ENCODE assay signal across 8 cellular contexts in genomic region chr3:81352867-81353266, GRCh38.
DNase-seq lines count a peak whose midpoint lies in the region; ATAC-seq and TF ChIP-seq lines count a peak whose summit lies in the region.

No MANE protein-coding gene starts in this region.

- intact Hi-C loops in right lobe of liver (cut with DNase I) = no loop called here

- no peaks in the 10 kb centered on the region for H3K9me3 ChIP-seq in WERI-Rb-1 (ENCODE audit: severe bottlenecking)
- H3K9me3 ChIP-seq in right lobe of liver = no peaks in the 10 kb centered on the region
- no peaks in the 10 kb centered on the region for H3K9me3 ChIP-seq in MG63

- no peak overlapping the region for H3K4me3 ChIP-seq in WERI-Rb-1 (ENCODE audit: low read depth, low read length)
- H3K4me3 ChIP-seq in right lobe of liver = no peak overlapping the region
- no peak overlapping the region for H3K4me3 ChIP-seq in MG63

- TF ChIP-seq CTCF in GM12872 (IDR thresholded peaks at IDR 0.05; ENCODE audit: insufficient read depth, low read depth, low read length) (0 out of 3 replicates have a peak, but pooled peaks have one; percentile 18), WERI-Rb-1 (IDR thresholded peaks at IDR 0.05; ENCODE audit: low read depth, low read length) (peak; percentile 55), right lobe of liver (IDR thresholded peaks at IDR 0.05) (peak in 3 of 4 donors; percentile 16 to 49 (median 27)), omental fat pad (IDR thresholded peaks at IDR 0.05) (no peak)

- TF ChIP-seq POLR2A in right lobe of liver (IDR thresholded peaks at IDR 0.05) = no peak

- no peaks in the 10 kb centered on the region for H3K27me3 ChIP-seq in WERI-Rb-1 (ENCODE audit: insufficient read depth, low read depth, severe bottlenecking)
- no peaks in the 10 kb centered on the region for H3K27me3 ChIP-seq in right lobe of liver
- no peaks in the 10 kb centered on the region for H3K27me3 ChIP-seq in MG63

- ATAC-seq in HG03521 (IDR thresholded peaks at IDR 0.05; ENCODE audit: unreplicated experiment) (peak; percentile 48), right lobe of liver (peak; percentile 80 to 98 (median 88)), HG03439 (IDR thresholded peaks at IDR 0.05; ENCODE audit: unreplicated experiment) (no peak), omental fat pad (ENCODE audit: low FRiP score) (no peak)

- H3K36me3 ChIP-seq in WERI-Rb-1 (no peaks in the 10 kb centered on the region), right lobe of liver (no peaks in the 10 kb centered on the region), MG63 (no peaks in the 10 kb centered on the region)

- H3K27ac ChIP-seq in WERI-Rb-1 (no peak overlapping the region), right lobe of liver (no peak overlapping the region)

- H3K4me1 ChIP-seq in right lobe of liver = no peaks in the 10 kb centered on the region

- WGBS in right lobe of liver (ENCODE audit: insufficient coverage, low coverage, low lambda C conversion rate, missing lambda C conversion rate) = 32% methylated on average over 3 of the region's 3 CpGs

- DNase-seq in WERI-Rb-1 (peak; percentile 41), right lobe of liver (peak; percentile 62 to 69 (median 63)), omental fat pad (ENCODE audit: low spot score) (no peak), MG63 (no peak)
- no peak for DNase-seq in stimulated activated naive CD4-positive, alpha-beta T cell (lab: John Stamatoyannopoulos, UW)

Comparison
In these comparisons a context has a peak if more than half of its experiments do, and no peak if none do; other contexts are left out.
1. CTCF ChIP-seq: peak in GM12872 (single experiment), WERI-Rb-1 (single experiment) and right lobe of liver (3 of 4); none in omental fat pad (0 of 3).
2. ATAC-seq: peak in HG03521 (single experiment) and right lobe of liver (4 of 4); none in HG03439 (single experiment) and omental fat pad (single experiment).
3. DNase-seq: peak in WERI-Rb-1 (single experiment) and right lobe of liver (3 of 3); none in omental fat pad (single experiment), stimulated activated naive CD4-positive, alpha-beta T cell (0 of 6) and MG63 (single experiment).